Comparison of ENCODE assay signal across 28 cellular contexts in the genomic region with DNA sequence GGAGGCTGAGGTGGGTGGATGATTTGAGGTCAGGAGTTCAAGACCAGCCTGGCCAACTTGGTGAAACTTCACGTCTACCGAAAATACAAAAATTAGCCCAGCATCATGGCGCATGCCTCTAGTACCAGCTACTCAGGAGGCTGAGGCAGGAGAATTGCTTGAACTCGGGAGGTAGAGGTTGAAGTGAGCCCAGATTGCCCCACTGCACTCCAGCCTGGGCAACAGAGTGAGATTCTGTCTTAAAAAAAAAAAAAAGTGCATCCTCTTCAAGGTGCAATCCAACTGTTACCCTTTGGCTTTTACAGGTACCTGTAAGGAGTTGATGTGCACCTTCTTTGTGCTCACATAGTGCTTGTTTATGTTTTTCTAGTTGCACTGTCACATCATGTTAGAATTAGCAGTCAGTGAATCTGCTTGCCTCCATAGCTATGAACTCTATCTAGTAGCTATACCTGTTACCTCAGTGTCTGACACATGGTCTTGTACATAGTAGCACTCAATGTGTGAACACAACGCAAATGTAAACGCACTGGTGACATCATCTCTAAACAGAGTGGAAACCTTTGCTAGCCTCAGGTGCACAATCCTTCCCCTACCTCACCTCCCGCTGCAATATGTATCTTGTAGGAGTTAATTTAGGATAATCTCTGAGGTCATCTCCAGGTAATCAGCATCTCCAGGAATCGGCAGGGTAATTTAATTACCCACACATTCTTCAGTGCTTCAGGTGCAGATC. TPM values are rescaled to one million over a fixed set of nuclear protein-coding genes. Genes with fewer than 3 reads are reported as not detected.
DNase-seq lines count a peak whose midpoint lies in the region; ATAC-seq, FAIRE-seq and TF ChIP-seq lines count a peak whose summit lies in the region.
"Had no signal": no experiment of that assay in that cellular context is flagged by ENCODE, and none has a peak within 500 bp of the region (broad histone marks: within the 10 kb centered on the region; RNA-seq: fewer than 3 reads in every experiment).

No MANE protein-coding gene starts in this region.

- no peaks in the 10 kb centered on the region for H3K79me2 ChIP-seq in K562 (ENCODE audit: control insufficient read depth, insufficient read depth, low read length)

- H4K8ac ChIP-seq in IMR-90 (ENCODE audit: low read depth in 2 of 2, low read length in 2 of 2), result no peak overlapping the region

- no peak overlapping the region for H3K27ac ChIP-seq in IMR-90 (ENCODE audit: insufficient read depth, low read length)
- H3K27ac ChIP-seq in K562 (ENCODE audit: extremely low read depth, low read depth, low read length), result peak overlapping the region; percentile 37; the same call in 1 of the 3 replicates
- H3K27ac ChIP-seq: esophagus muscularis mucosa, psoas muscle, upper lobe of left lung had no signal

- H3K23ac ChIP-seq in IMR-90 (ENCODE audit: low read depth, low read length), result no peak overlapping the region

- no peak overlapping the region for H3K4ac ChIP-seq in IMR-90 (ENCODE audit: low read depth, low read length)

- POLR2A ChIA-PET in IMR-90 (lab: Charles Lee; ENCODE audit: unreplicated experiment) (no interaction called here), K562 (lab: Yijun Ruan, JAX) (interaction anchor here (0.6 to 7.7 kb wide), 9 partner anchors 10 to 81 kb away, joined by 3 to 108 read pairs (median 4); a partner anchor contains a TSS)

- no peak overlapping the region for H3K14ac ChIP-seq in IMR-90 (replicated peaks; ENCODE audit: low read depth, low read length)

- peaks cover 6% of the 10 kb centered on the region for H3K9me1 ChIP-seq in IMR-90 (ENCODE audit: insufficient read depth, low read length)
- H3K9me1 ChIP-seq in K562 (ENCODE audit: control insufficient read depth, insufficient read depth, low read length), result peaks cover 4% of the 10 kb centered on the region

- no peak overlapping the region for H2BK120ac ChIP-seq in IMR-90 (ENCODE audit: low read depth, low read length)

- H3K4me3 ChIP-seq in IMR-90 (ENCODE audit: insufficient read depth, low read depth, low read length), result no peak overlapping the region
- no peak overlapping the region for H3K4me3 ChIP-seq in K562
- no peak overlapping the region for H3K4me3 ChIP-seq in mucosa of descending colon
- H3K4me3 ChIP-seq: esophagus muscularis mucosa, psoas muscle, upper lobe of left lung had no signal

- TF ChIP-seq POLR2A in IMR-90 (IDR thresholded peaks at IDR 0.05; ENCODE audit: low read depth, low read length) (no peak), K562 (conservative IDR thresholded peaks at IDR 0.05) (no peak)

- no peak overlapping the region for H3K56ac ChIP-seq in IMR-90 (ENCODE audit: extremely low read depth, insufficient read depth, low read length)

- H3K4me1 ChIP-seq in IMR-90 (ENCODE audit: control insufficient read depth, insufficient read depth, low read length) (peaks cover 5% of the 10 kb centered on the region), K562 (replicated peaks in 1 of 2; ENCODE audit: control insufficient read depth in 2 of 2, insufficient read depth in 2 of 2, low read length in 2 of 2) (peaks cover 9 to 18% of the 10 kb centered on the region in 2 experiments), mucosa of descending colon (ENCODE audit: low read depth) (no peaks in the 10 kb centered on the region)
- H3K4me1 ChIP-seq: psoas muscle, upper lobe of left lung had no signal

- intact Hi-C loops in IMR-90 (cut with micrococcal nuclease), result no loop called here
- intact Hi-C loops in K562 (cut with micrococcal nuclease), result no loop called here
- intact Hi-C loops in mucosa of descending colon (cut with DNase I, micrococcal nuclease), result no loop called here

- no peak overlapping the region for H4K91ac ChIP-seq in IMR-90 (ENCODE audit: insufficient read depth, low read depth, low read length)

- H3K9ac ChIP-seq in IMR-90 (ENCODE audit: low read depth, low read length) (no peak overlapping the region), K562 (ENCODE audit: insufficient read depth in 1 of 2, low read depth in 2 of 2, low read length in 2 of 2) (peak overlapping the region in 1 of 2 experiments; percentile 3; a peak in 2 of 4 replicates)
- H3K9ac ChIP-seq: SK-N-SH had no signal

- H3K27me3 ChIP-seq in IMR-90 (ENCODE audit: control insufficient read depth, insufficient read depth, low read length) (no peaks in the 10 kb centered on the region), K562 (ENCODE audit: control insufficient read depth in 2 of 2, insufficient read depth in 2 of 2, low read length in 2 of 2) (no peaks in the 10 kb centered on the region)
- H3K27me3 ChIP-seq: esophagus muscularis mucosa, upper lobe of left lung had no signal

- TF ChIP-seq RAD21 in IMR-90 (IDR thresholded peaks at IDR 0.05; ENCODE audit: low read length), result no peak
- TF ChIP-seq RAD21 in K562 (CRISPR knock-in tag; conservative IDR thresholded peaks at IDR 0.05 in 1 of 2, IDR thresholded peaks at IDR 0.05 in 1 of 2), result no peak

- H2AFZ ChIP-seq in IMR-90 (replicated peaks; ENCODE audit: low read length, poor library complexity) (no peak overlapping the region), K562 (ENCODE audit: low read depth, low read length) (no peak overlapping the region)

- H2BK15ac ChIP-seq in IMR-90 (ENCODE audit: low read depth, low read length), result no peak overlapping the region

- no peak overlapping the region for H3K18ac ChIP-seq in IMR-90 (ENCODE audit: low read depth, low read length)

- ATAC-seq in IMR-90 (ENCODE audit: low read depth) (no peak), K562 (peak; percentile 18), mucosa of descending colon (no peak), GM21447 (IDR thresholded peaks at IDR 0.05; ENCODE audit: unreplicated experiment) (no peak)
- ATAC-seq: activated naive CD4-positive, alpha-beta T cell treated with anti-CD3 and anti-CD28 coated beads, Interleukin-2, amount 50 U/mL, for 72 hours; activated T-cell treated with anti-CD3 and anti-CD28 coated beads, Interleukin-2, amount 50 U/mL, for 72 hours; HCT116; left cardiac atrium; psoas muscle had no signal

- no peak overlapping the region for H2AK9ac ChIP-seq in IMR-90 (replicated peaks; ENCODE audit: low read depth, low read length, poor library complexity)

- H4K5ac ChIP-seq in IMR-90 (ENCODE audit: low read depth, low read length), result no peak overlapping the region

- DNase-seq in NCI-H146 (lab: John Stamatoyannopoulos, UW) (peak; percentile 36), NCI-H146 treated with DMSO at 0.1 percent for 48 hours (lab: John Stamatoyannopoulos, UW; ENCODE audit: unreplicated experiment) (no peak), IMR-90 (no peak), K562 (ENCODE audit: extremely low read depth in 1 of 4, low spot score in 3 of 4) (no peak), mucosa of descending colon (no peak)
- DNase-seq: 8988T; activated CD4-positive, alpha-beta T cell treated with anti-CD3 and anti-CD28 coated beads for 4 hours; activated T-cell treated with anti-CD3 and anti-CD28 coated beads, Interleukin-2, amount 50 U/mL, for 72 hours; anterior cingulate cortex; CD4-positive, alpha-beta T cell; cortex of kidney; foreskin melanocyte; left cardiac atrium; NCI-H1048; NCI-H1930; NCI-H510A treated with DMSO at 0.1 percent for 48 hours; psoas muscle; SK-N-SH; stimulated activated CD4-positive, alpha-beta T cell treated with anti-CD3 and anti-CD28 coated beads, Interleukin-1b, Interleukin-23, amount 100 ng/mL, for 48 hours; T-helper 2 cell; upper lobe of left lung had no signal

- no peak overlapping the region for H2BK20ac ChIP-seq in IMR-90 (ENCODE audit: low read depth, low read length)

- TSS peak; percentile 29 for BruUV-seq in IMR-90 (replicated peaks; lab: Mats Ljungman, UMichigan)
- TSS peak; percentile 12 for BruUV-seq in K562 (replicated peaks; lab: Mats Ljungman, UMichigan)

- TF ChIP-seq CTCF in IMR-90 (conservative IDR thresholded peaks at IDR 0.05; ENCODE audit: low read depth, low read length), result no peak
- TF ChIP-seq CTCF in K562 (IDR thresholded peaks at IDR 0.05 in 2 of 3, conservative IDR thresholded peaks at IDR 0.05 in 1 of 3; ENCODE audit: insufficient read depth in 2 of 3, low read depth in 1 of 3, low read length in 3 of 3), result no peak
- no peak for TF ChIP-seq CTCF in mucosa of descending colon (IDR thresholded peaks at IDR 0.05)

- H2BK5ac ChIP-seq in IMR-90 (ENCODE audit: low read depth, low read length, poor library complexity, severe bottlenecking), result no peak overlapping the region

- FAIRE-seq in K562 (lab: Jason Lieb, UNC), result peak; percentile 68

- peaks cover 3% of the 10 kb centered on the region; the same call in 1 of the 2 replicates for H4K20me1 ChIP-seq in IMR-90 (ENCODE audit: insufficient read depth, low read length)
- no peaks in the 10 kb centered on the region for H4K20me1 ChIP-seq in K562 (replicated peaks; ENCODE audit: control insufficient read depth, insufficient read depth, low read length)

- 0 out of 4 replicates have a peak, but pooled peaks cover 0 to 12% of the 10 kb centered on the region in 2 experiments for H3K79me1 ChIP-seq in IMR-90 (ENCODE audit: low read depth in 1 of 2, low read length in 2 of 2)

- in situ Hi-C loops in IMR-90 (cut with MboI; ENCODE audit: low sequenced_read_pairs), result no loop called here
- in situ Hi-C loops in K562 (cut with MboI), result no loop called here

- no peaks in the 10 kb centered on the region for H3K9me3 ChIP-seq in IMR-90 (ENCODE audit: control insufficient read depth, insufficient read depth, low read length)
- H3K9me3 ChIP-seq in K562 (replicated peaks; ENCODE audit: control insufficient read depth, insufficient read depth, low read depth, low read length), result no peaks in the 10 kb centered on the region
- H3K9me3 ChIP-seq in mucosa of descending colon, result no peaks in the 10 kb centered on the region
- H3K9me3 ChIP-seq: esophagus muscularis mucosa, psoas muscle, SK-N-SH, upper lobe of left lung had no signal

- dilution Hi-C loops in IMR-90 (cut with HindIII; ENCODE audit: low sequenced_read_pairs, unreplicated experiment), result no loop called here

- 100% methylated on average over 2 of the region's 8 CpGs; no CpG with 5 or more reads in 1 of the 2 experiments for WGBS in IMR-90 (ENCODE audit: extremely low coverage in 2 of 2, insufficient read length in 1 of 2), 2 experiments
- 63% methylated on average over 8 of the region's 8 CpGs for WGBS in K562 (ENCODE audit: insufficient coverage, low coverage, missing lambda C conversion rate)

- TF ChIP-seq EP300 in K562 (IDR thresholded peaks at IDR 0.05; ENCODE audit: low read length), result no peak

- H3K4me2 ChIP-seq in IMR-90 (ENCODE audit: low read depth, low read length), result no peak overlapping the region
- no peak overlapping the region for H3K4me2 ChIP-seq in K562 (ENCODE audit: insufficient read depth, low read length)
- H3K4me2 ChIP-seq: SK-N-SH had no signal

- no peaks in the 10 kb centered on the region; the same call in 1 of the 2 replicates for H3K36me3 ChIP-seq in IMR-90 (ENCODE audit: control insufficient read depth, insufficient read depth, low read length)
- H3K36me3 ChIP-seq in K562 (ENCODE audit: control insufficient read depth, insufficient read depth, low read length), result peaks cover 43% of the 10 kb centered on the region
- no peaks in the 10 kb centered on the region for H3K36me3 ChIP-seq in mucosa of descending colon (ENCODE audit: low read depth)
- H3K36me3 ChIP-seq: esophagus muscularis mucosa, upper lobe of left lung had no signal

- CTCF ChIA-PET in IMR-90 (lab: Yijun Ruan, JAX) (interaction anchor here (0.6 to 1.3 kb wide), 3 partner anchors 12 to 20 kb away, joined by 3 read pairs; no protein-coding TSS in a partner anchor), K562 (lab: Yijun Ruan, JAX; ENCODE audit: low intra/inter-chr PET ratio) (no interaction called here)

- no peak overlapping the region for H2AK5ac ChIP-seq in IMR-90 (ENCODE audit: low read depth, low read length)

RNA-seq across cellular contexts. Expression of a gene that starts 9.7 kb away (rescaled TPM):
- total RNA-seq in IMR-90 (2012; rRNA removed) (4.7 and 5.6 TPM in 2 replicates), K562 (2014; rRNA removed) (21.1 and 34.7 TPM in 2 replicates), K562 (2014; rRNA removed; fragmentation: Illumina TruSeq; extraction: Trizol) (46.6 and 47.6 TPM in 2 replicates), K562 (2015; rRNA removed; fragmentation: Illumina TruSeq; extraction: Trizol) (34.3 and 37.9 TPM in 2 replicates), K562 (2021) (75.4 and 82.7 TPM in 2 replicates), mucosa of descending colon (10 to 100 TPM; 14.1 to 29.9 (median 29.7) TPM)
- polyA plus RNA-seq in IMR-90 (2012; rRNA removed) (14.5 and 15.7 TPM in 2 replicates), K562 (2011; rRNA removed) (104 and 202 TPM in 2 replicates), K562 (2014; fragmentation: Illumina TruSeq; extraction: Trizol) (52.5 and 52.8 TPM in 2 replicates), K562 (2014; fragmentation: Nextera tagmentation; extraction: Ambion mirVana) (10 to 100 TPM; 12.5 to 14.0 TPM), K562 (2014; rRNA removed) (80.2 and 84.7 TPM in 2 replicates)
- 2.4 and 9.8 TPM in 2 replicates for polyA plus RNA-seq in IMR-90 (2012; cell fraction: cytosol; rRNA removed)
- polyA plus RNA-seq in IMR-90 (2012; cell fraction: nucleus; rRNA removed; ENCODE audit: low replicate concordance), result 112 and 132 TPM in 2 replicates
- 1,865 and 2,284 TPM in 2 replicates for total RNA-seq in K562 (2011; cell fraction: chromatin; rRNA removed; ENCODE audit: low replicate concordance)
- 827 and 897 TPM in 2 replicates for total RNA-seq in K562 (2011; cell fraction: nucleolus; rRNA removed)
- total RNA-seq in K562 (2011; cell fraction: nucleoplasm; rRNA removed), result 1,204 and 1,437 TPM in 2 replicates
- polyA plus RNA-seq in K562 (2011; cell fraction: cytosol; rRNA removed), result 42.0 and 70.8 TPM in 2 replicates
- polyA plus RNA-seq in K562 (2011; cell fraction: nucleus; rRNA removed), result 1,103 and 1,564 TPM in 2 replicates
- polyA plus RNA-seq in K562 (2012), result 30.9 and 84.7 TPM in 2 replicates
- 112 and 145 TPM in 2 replicates for polyA minus RNA-seq in K562 (2011; rRNA and poly(A)+ RNA removed)
- polyA minus RNA-seq in K562 (2011; cell fraction: cytosol; rRNA and poly(A)+ RNA removed), result 40.0 and 59.2 TPM in 2 replicates
- polyA minus RNA-seq in K562 (2011; cell fraction: nucleus; rRNA and poly(A)+ RNA removed), result 239 and 424 TPM in 2 replicates

RNA-seq across cellular contexts. Expression of a gene that starts 13.0 kb away (rescaled TPM):
- not detected in 2 replicates for total RNA-seq in IMR-90 (2012; rRNA removed)
- 2.2 and 2.3 TPM in 2 replicates for polyA plus RNA-seq in IMR-90 (2012; rRNA removed)
- 0.27 and 1.1 TPM in 2 replicates for polyA plus RNA-seq in IMR-90 (2012; cell fraction: cytosol; rRNA removed)
- polyA plus RNA-seq in IMR-90 (2012; cell fraction: nucleus; rRNA removed; ENCODE audit: low replicate concordance), result 24.2 and 40.1 TPM in 2 replicates
- total RNA-seq in K562 (2011; cell fraction: chromatin; rRNA removed; ENCODE audit: low replicate concordance), result 127 and 183 TPM in 2 replicates
- 43.2 and 49.2 TPM in 2 replicates for total RNA-seq in K562 (2011; cell fraction: nucleolus; rRNA removed)
- 129 and 205 TPM in 2 replicates for total RNA-seq in K562 (2011; cell fraction: nucleoplasm; rRNA removed)
- total RNA-seq in K562 (2014; rRNA removed), result 5.9 and 6.5 TPM in 2 replicates
- total RNA-seq in K562 (2014; rRNA removed; fragmentation: Illumina TruSeq; extraction: Trizol), result 7.0 and 7.4 TPM in 2 replicates
- 5.8 and 7.5 TPM in 2 replicates for total RNA-seq in K562 (2015; rRNA removed; fragmentation: Illumina TruSeq; extraction: Trizol)
- 13.4 and 15.8 TPM in 2 replicates for total RNA-seq in K562 (2021)
- 11.7 and 17.8 TPM in 2 replicates for polyA plus RNA-seq in K562 (2011; rRNA removed)
- 4.3 and 5.0 TPM in 2 replicates for polyA plus RNA-seq in K562 (2011; cell fraction: cytosol; rRNA removed)
- polyA plus RNA-seq in K562 (2011; cell fraction: nucleus; rRNA removed), result 169 and 188 TPM in 2 replicates
- polyA plus RNA-seq in K562 (2012), result 14.3 and 26.9 TPM in 2 replicates
- polyA plus RNA-seq in K562 (2014; fragmentation: Illumina TruSeq; extraction: Trizol), result 12.9 and 18.4 TPM in 2 replicates
- polyA plus RNA-seq in K562 (2014; fragmentation: Nextera tagmentation; extraction: Ambion mirVana), result 1 to 10 TPM; 2.6 to 3.2 TPM
- 17.1 and 30.2 TPM in 2 replicates for polyA plus RNA-seq in K562 (2014; rRNA removed)
- polyA minus RNA-seq in K562 (2011; rRNA and poly(A)+ RNA removed), result 3.2 and 4.9 TPM in 2 replicates
- 4.2 TPM in 1 of 2 replicates, not detected in the other for polyA minus RNA-seq in K562 (2011; cell fraction: cytosol; rRNA and poly(A)+ RNA removed)
- 10.4 and 14.8 TPM in 2 replicates for polyA minus RNA-seq in K562 (2011; cell fraction: nucleus; rRNA and poly(A)+ RNA removed)
- total RNA-seq in mucosa of descending colon, result 1 to 10 TPM; 2.5 to 9.6 (median 4.3) TPM
- total RNA-seq: myocyte had no signal

RNA-seq across cellular contexts. Expression of a gene that starts 13.1 kb away (rescaled TPM):
- total RNA-seq in IMR-90 (2012; rRNA removed) (992 and 1,185 TPM in 2 replicates), K562 (2014; rRNA removed) (1,815 and 2,459 TPM in 2 replicates), K562 (2014; rRNA removed; fragmentation: Illumina TruSeq; extraction: Trizol) (1,777 and 1,808 TPM in 2 replicates), K562 (2015; rRNA removed; fragmentation: Illumina TruSeq; extraction: Trizol) (1,968 and 1,998 TPM in 2 replicates), K562 (2021) (1,487 and 1,494 TPM in 2 replicates), mucosa of descending colon (100 to 1,000 TPM; 269 to 555 (median 441) TPM)
- polyA plus RNA-seq in IMR-90 (2012; rRNA removed) (692 and 706 TPM in 2 replicates), K562 (2011; rRNA removed) (1,850 and 2,419 TPM in 2 replicates), K562 (2014; fragmentation: Illumina TruSeq; extraction: Trizol) (2,238 and 2,336 TPM in 2 replicates), K562 (2014; fragmentation: Nextera tagmentation; extraction: Ambion mirVana) (1,000 to 10,000 TPM; 1,267 to 1,594 TPM), K562 (2014; rRNA removed) (1,650 and 1,824 TPM in 2 replicates)
- polyA plus RNA-seq in IMR-90 (2012; cell fraction: cytosol; rRNA removed), result 504 and 583 TPM in 2 replicates
- 164 and 178 TPM in 2 replicates for polyA plus RNA-seq in IMR-90 (2012; cell fraction: nucleus; rRNA removed; ENCODE audit: low replicate concordance)
- total RNA-seq in K562 (2011; cell fraction: chromatin; rRNA removed; ENCODE audit: low replicate concordance), result 323 and 864 TPM in 2 replicates
- total RNA-seq in K562 (2011; cell fraction: nucleolus; rRNA removed), result 1,156 and 1,371 TPM in 2 replicates
- 762 and 847 TPM in 2 replicates for total RNA-seq in K562 (2011; cell fraction: nucleoplasm; rRNA removed)
- 2,072 and 2,650 TPM in 2 replicates for polyA plus RNA-seq in K562 (2011; cell fraction: cytosol; rRNA removed)
- 706 and 710 TPM in 2 replicates for polyA plus RNA-seq in K562 (2011; cell fraction: nucleus; rRNA removed)
- polyA plus RNA-seq in K562 (2012), result 1,359 and 2,108 TPM in 2 replicates
- polyA minus RNA-seq in K562 (2011; rRNA and poly(A)+ RNA removed), result 1,034 and 1,248 TPM in 2 replicates
- 611 and 812 TPM in 2 replicates for polyA minus RNA-seq in K562 (2011; cell fraction: cytosol; rRNA and poly(A)+ RNA removed)
- polyA minus RNA-seq in K562 (2011; cell fraction: nucleus; rRNA and poly(A)+ RNA removed), result 223 and 327 TPM in 2 replicates

RNA-seq across cellular contexts. Expression of a gene that starts 20.4 kb away (rescaled TPM):
- 40.0 and 40.7 TPM in 2 replicates for total RNA-seq in IMR-90 (2012; rRNA removed)
- 57.9 and 58.4 TPM in 2 replicates for polyA plus RNA-seq in IMR-90 (2012; rRNA removed)
- 82.7 and 118 TPM in 2 replicates for polyA plus RNA-seq in IMR-90 (2012; cell fraction: cytosol; rRNA removed)
- 29.0 and 72.3 TPM in 2 replicates for polyA plus RNA-seq in IMR-90 (2012; cell fraction: nucleus; rRNA removed; ENCODE audit: low replicate concordance)
- 32.6 and 90.1 TPM in 2 replicates for total RNA-seq in K562 (2011; cell fraction: chromatin; rRNA removed; ENCODE audit: low replicate concordance)
- 71.7 and 82.4 TPM in 2 replicates for total RNA-seq in K562 (2011; cell fraction: nucleolus; rRNA removed)
- total RNA-seq in K562 (2011; cell fraction: nucleoplasm; rRNA removed), result 58.1 and 66.3 TPM in 2 replicates
- total RNA-seq in K562 (2014; rRNA removed), result 45.4 and 59.1 TPM in 2 replicates
- 10.6 and 12.7 TPM in 2 replicates for total RNA-seq in K562 (2014; rRNA removed; fragmentation: Illumina TruSeq; extraction: Trizol)
- 32.3 and 34.6 TPM in 2 replicates for total RNA-seq in K562 (2015; rRNA removed; fragmentation: Illumina TruSeq; extraction: Trizol)
- 31.4 and 36.3 TPM in 2 replicates for total RNA-seq in K562 (2021)
- polyA plus RNA-seq in K562 (2011; rRNA removed), result 21.4 and 30.4 TPM in 2 replicates
- polyA plus RNA-seq in K562 (2011; cell fraction: cytosol; rRNA removed), result 43.7 and 63.5 TPM in 2 replicates
- 124 and 167 TPM in 2 replicates for polyA plus RNA-seq in K562 (2011; cell fraction: nucleus; rRNA removed)
- polyA plus RNA-seq in K562 (2012), result 54.5 and 69.9 TPM in 2 replicates
- polyA plus RNA-seq in K562 (2014; fragmentation: Illumina TruSeq; extraction: Trizol), result 15.6 and 29.3 TPM in 2 replicates
- 1 to 10 TPM; 1.8 to 3.4 TPM for polyA plus RNA-seq in K562 (2014; fragmentation: Nextera tagmentation; extraction: Ambion mirVana)
- polyA plus RNA-seq in K562 (2014; rRNA removed), result 36.2 and 42.1 TPM in 2 replicates
- 3.4 and 4.6 TPM in 2 replicates for polyA minus RNA-seq in K562 (2011; rRNA and poly(A)+ RNA removed)
- 9.1 and 12.9 TPM in 2 replicates for polyA minus RNA-seq in K562 (2011; cell fraction: cytosol; rRNA and poly(A)+ RNA removed)
- 21.1 and 26.4 TPM in 2 replicates for polyA minus RNA-seq in K562 (2011; cell fraction: nucleus; rRNA and poly(A)+ RNA removed)
- total RNA-seq in mucosa of descending colon, result 100 to 1,000 TPM in 1 of 3 donors, 10 to 100 TPM in 2; 56.1 to 152 (median 99.5) TPM

RNA-seq across cellular contexts. Expression of a gene that starts 26.3 kb away (rescaled TPM):
- not detected in 2 replicates for total RNA-seq in IMR-90 (2012; rRNA removed)
- polyA plus RNA-seq in IMR-90 (2012; rRNA removed), result not detected in 2 replicates
- polyA plus RNA-seq in IMR-90 (2012; cell fraction: cytosol; rRNA removed), result not detected in 2 replicates
- polyA plus RNA-seq in IMR-90 (2012; cell fraction: nucleus; rRNA removed; ENCODE audit: low replicate concordance), result 0.03 TPM in 1 of 2 replicates, not detected in the other
- total RNA-seq in K562 (2011; cell fraction: chromatin; rRNA removed; ENCODE audit: low replicate concordance), result 0.23 and 0.79 TPM in 2 replicates
- 0.79 and 0.83 TPM in 2 replicates for total RNA-seq in K562 (2011; cell fraction: nucleolus; rRNA removed)
- total RNA-seq in K562 (2011; cell fraction: nucleoplasm; rRNA removed), result 0.73 and 1.4 TPM in 2 replicates
- 0.45 TPM in 1 of 2 replicates, not detected in the other for total RNA-seq in K562 (2014; rRNA removed)
- 0.11 and 0.13 TPM in 2 replicates for total RNA-seq in K562 (2014; rRNA removed; fragmentation: Illumina TruSeq; extraction: Trizol)
- 0.14 TPM in 1 of 2 replicates, not detected in the other for total RNA-seq in K562 (2015; rRNA removed; fragmentation: Illumina TruSeq; extraction: Trizol)
- 0.47 and 0.75 TPM in 2 replicates for total RNA-seq in K562 (2021)
- 0.24 and 0.30 TPM in 2 replicates for polyA plus RNA-seq in K562 (2011; rRNA removed)
- polyA plus RNA-seq in K562 (2011; cell fraction: cytosol; rRNA removed), result 0.36 and 0.44 TPM in 2 replicates
- polyA plus RNA-seq in K562 (2011; cell fraction: nucleus; rRNA removed), result 0.80 and 2.1 TPM in 2 replicates
- 0.73 and 1.2 TPM in 2 replicates for polyA plus RNA-seq in K562 (2012)
- polyA plus RNA-seq in K562 (2014; fragmentation: Illumina TruSeq; extraction: Trizol), result 0.75 and 0.77 TPM in 2 replicates
- polyA plus RNA-seq in K562 (2014; fragmentation: Nextera tagmentation; extraction: Ambion mirVana), result under 1 TPM; 0.15 to 0.32 TPM
- polyA plus RNA-seq in K562 (2014; rRNA removed), result 0.27 and 1.2 TPM in 2 replicates
- 0.18 TPM in 1 of 2 replicates, not detected in the other for polyA minus RNA-seq in K562 (2011; rRNA and poly(A)+ RNA removed)
- polyA minus RNA-seq in K562 (2011; cell fraction: cytosol; rRNA and poly(A)+ RNA removed), result 0.48 TPM in 1 of 2 replicates, not detected in the other
- 0.33 and 0.40 TPM in 2 replicates for polyA minus RNA-seq in K562 (2011; cell fraction: nucleus; rRNA and poly(A)+ RNA removed)
- total RNA-seq in mucosa of descending colon, result 1 to 10 TPM in 1 of 3 donors, under 1 TPM in 2; 0.48 to 1.4 (median 0.57) TPM
- total RNA-seq: activated naive CD4-positive, alpha-beta T cell treated with anti-CD3 and anti-CD28 coated beads, Interleukin-2, amount 50 U/mL, for 72 hours; esophagus muscularis mucosa; G401; LHCN-M2; myocyte had no signal
- polyA plus RNA-seq: SK-N-SH had no signal
